1 cellular context compared by ENCODE assay signal in the genomic region with DNA sequence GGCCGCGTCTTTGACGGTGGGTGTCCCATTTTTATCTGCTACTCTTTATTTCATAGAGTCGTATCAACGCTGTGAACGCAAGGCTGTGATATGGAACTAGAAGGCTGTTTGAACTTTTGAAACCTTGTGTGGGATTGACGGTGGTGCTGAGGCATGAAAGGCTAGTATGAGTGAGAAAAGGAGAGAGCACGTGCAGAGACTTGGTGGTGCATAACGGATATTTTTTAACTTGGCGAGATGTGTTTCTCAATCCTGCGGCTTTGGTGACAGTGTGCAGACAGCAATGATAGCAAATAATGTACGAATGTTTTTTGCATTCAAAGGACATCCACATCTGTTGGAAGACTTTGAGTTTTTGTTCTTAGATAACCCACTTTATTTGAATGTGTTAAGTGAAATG.
TF ChIP-seq lines count a peak whose summit lies in the region.

No MANE protein-coding gene starts in this region.

TF ChIP-seq in SK-N-SH, 30 proteins besides CTCF, POLR2A, EP300 and RAD21:
- TF ChIP-seq MXI1 (IDR thresholded peaks at IDR 0.05; ENCODE audit: low read depth, low read length) (no peak), CHD2 (IDR thresholded peaks at IDR 0.05; ENCODE audit: low read length, partially characterized antibody) (no peak), GATA2 (CRISPR knock-in tag; IDR thresholded peaks at IDR 0.05) (no peak), ELF1 (IDR thresholded peaks at IDR 0.05) (no peak), FOSL2 (IDR thresholded peaks at IDR 0.05; ENCODE audit: borderline replicate concordance, low read depth) (no peak)
- TF ChIP-seq, protein P1, sequence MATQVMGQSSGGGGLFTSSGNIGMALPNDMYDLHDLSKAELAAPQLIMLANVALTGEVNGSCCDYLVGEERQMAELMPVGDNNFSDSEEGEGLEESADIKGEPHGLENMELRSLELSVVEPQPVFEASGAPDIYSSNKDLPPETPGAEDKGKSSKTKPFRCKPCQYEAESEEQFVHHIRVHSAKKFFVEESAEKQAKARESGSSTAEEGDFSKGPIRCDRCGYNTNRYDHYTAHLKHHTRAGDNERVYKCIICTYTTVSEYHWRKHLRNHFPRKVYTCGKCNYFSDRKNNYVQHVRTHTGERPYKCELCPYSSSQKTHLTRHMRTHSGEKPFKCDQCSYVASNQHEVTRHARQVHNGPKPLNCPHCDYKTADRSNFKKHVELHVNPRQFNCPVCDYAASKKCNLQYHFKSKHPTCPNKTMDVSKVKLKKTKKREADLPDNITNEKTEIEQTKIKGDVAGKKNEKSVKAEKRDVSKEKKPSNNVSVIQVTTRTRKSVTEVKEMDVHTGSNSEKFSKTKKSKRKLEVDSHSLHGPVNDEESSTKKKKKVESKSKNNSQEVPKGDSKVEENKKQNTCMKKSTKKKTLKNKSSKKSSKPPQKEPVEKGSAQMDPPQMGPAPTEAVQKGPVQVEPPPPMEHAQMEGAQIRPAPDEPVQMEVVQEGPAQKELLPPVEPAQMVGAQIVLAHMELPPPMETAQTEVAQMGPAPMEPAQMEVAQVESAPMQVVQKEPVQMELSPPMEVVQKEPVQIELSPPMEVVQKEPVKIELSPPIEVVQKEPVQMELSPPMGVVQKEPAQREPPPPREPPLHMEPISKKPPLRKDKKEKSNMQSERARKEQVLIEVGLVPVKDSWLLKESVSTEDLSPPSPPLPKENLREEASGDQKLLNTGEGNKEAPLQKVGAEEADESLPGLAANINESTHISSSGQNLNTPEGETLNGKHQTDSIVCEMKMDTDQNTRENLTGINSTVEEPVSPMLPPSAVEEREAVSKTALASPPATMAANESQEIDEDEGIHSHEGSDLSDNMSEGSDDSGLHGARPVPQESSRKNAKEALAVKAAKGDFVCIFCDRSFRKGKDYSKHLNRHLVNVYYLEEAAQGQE (IDR thresholded peaks at IDR 0.05; ENCODE audit: low read depth, low read length) = no peak
- TF ChIP-seq, protein P2, sequence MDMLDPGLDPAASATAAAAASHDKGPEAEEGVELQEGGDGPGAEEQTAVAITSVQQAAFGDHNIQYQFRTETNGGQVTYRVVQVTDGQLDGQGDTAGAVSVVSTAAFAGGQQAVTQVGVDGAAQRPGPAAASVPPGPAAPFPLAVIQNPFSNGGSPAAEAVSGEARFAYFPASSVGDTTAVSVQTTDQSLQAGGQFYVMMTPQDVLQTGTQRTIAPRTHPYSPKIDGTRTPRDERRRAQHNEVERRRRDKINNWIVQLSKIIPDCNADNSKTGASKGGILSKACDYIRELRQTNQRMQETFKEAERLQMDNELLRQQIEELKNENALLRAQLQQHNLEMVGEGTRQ (IDR thresholded peaks at IDR 0.05; ENCODE audit: borderline replicate concordance, low read depth, low read length) = no peak
